Comparison of ENCODE assay signal across 16 cellular contexts in genomic region chr10:70418229-70418628, GRCh38. TPM values are rescaled to one million over a fixed set of nuclear protein-coding genes. Genes with fewer than 3 reads are reported as not detected.
DNase-seq lines count a peak whose midpoint lies in the region; TF ChIP-seq lines count a peak whose summit lies in the region.
"Had no signal": no experiment of that assay in that cellular context is flagged by ENCODE, and none has a peak within 500 bp of the region (broad histone marks: within the 10 kb centered on the region; RNA-seq: fewer than 3 reads in every experiment).

No MANE protein-coding gene starts in this region.

- DNase-seq in activated CD4-positive, alpha-beta memory T cell treated with anti-CD3 and anti-CD28 coated beads for 36 hours = peak; percentile 27
- DNase-seq in activated CD4-positive, alpha-beta memory T cell treated with anti-CD3 and anti-CD28 coated beads, Interleukin-2, amount 10 ng/mL, durations not matched to agents 7 days and 5 days = no peak
- DNase-seq in NCI-H226 = peak; percentile 13
- DNase-seq in epithelial cell of esophagus (ENCODE audit: low read depth) = peak; percentile 35
- DNase-seq in retinal pigment epithelial cell (ENCODE audit: low read depth) = peak; percentile 46
- DNase-seq in HAP-1 (ENCODE audit: low spot score in 2 of 2) = no peak
- no peak for DNase-seq in NCI-H1436 treated with DMSO at 0.1 percent for 48 hours (lab: John Stamatoyannopoulos, UW)
- no peak for DNase-seq in cortex of kidney (lab: John Stamatoyannopoulos, UW)
- DNase-seq: foreskin melanocyte; NCI-H2029 treated with DMSO at 0.1 percent for 48 hours; stimulated activated CD4-positive, alpha-beta T cell treated with anti-CD3 and anti-CD28 coated beads, Interleukin-2, amount 100 ng/mL, for 48 hours; T-helper 1 cell had no signal

- H3K27ac Mint-ChIP-seq in activated CD4-positive, alpha-beta memory T cell treated with anti-CD3 and anti-CD28 coated beads for 36 hours = peak overlapping the region; percentile 81
- no peak overlapping the region for H3K27ac Mint-ChIP-seq in activated CD4-positive, alpha-beta memory T cell treated with anti-CD3 and anti-CD28 coated beads, Interleukin-2, amount 10 ng/mL, durations not matched to agents 7 days and 5 days

- H3K4me1 Mint-ChIP-seq in activated CD4-positive, alpha-beta memory T cell treated with anti-CD3 and anti-CD28 coated beads for 36 hours (ENCODE audit: low read depth) = peaks cover 33% of the 10 kb centered on the region
- H3K4me1 Mint-ChIP-seq in activated CD4-positive, alpha-beta memory T cell treated with anti-CD3 and anti-CD28 coated beads, Interleukin-2, amount 10 ng/mL, durations not matched to agents 7 days and 5 days = peaks cover 29% of the 10 kb centered on the region

- no peaks in the 10 kb centered on the region for H3K9me3 Mint-ChIP-seq in activated CD4-positive, alpha-beta memory T cell treated with anti-CD3 and anti-CD28 coated beads for 36 hours
- no peaks in the 10 kb centered on the region for H3K9me3 Mint-ChIP-seq in activated CD4-positive, alpha-beta memory T cell treated with anti-CD3 and anti-CD28 coated beads, Interleukin-2, amount 10 ng/mL, durations not matched to agents 7 days and 5 days

- no peaks in the 10 kb centered on the region for H3K4me1 ChIP-seq in HAP-1

- H3K4me3 ChIP-seq in epithelial cell of esophagus (ENCODE audit: low read length) = no peak overlapping the region
- no peak overlapping the region for H3K4me3 ChIP-seq in retinal pigment epithelial cell (ENCODE audit: low read length)
- H3K4me3 ChIP-seq in HAP-1 = no peak overlapping the region
- H3K4me3 ChIP-seq: cardiac muscle cell had no signal

- H3K4me3 Mint-ChIP-seq in activated CD4-positive, alpha-beta memory T cell treated with anti-CD3 and anti-CD28 coated beads for 36 hours = no peak overlapping the region
- H3K4me3 Mint-ChIP-seq in activated CD4-positive, alpha-beta memory T cell treated with anti-CD3 and anti-CD28 coated beads, Interleukin-2, amount 10 ng/mL, durations not matched to agents 7 days and 5 days = no peak overlapping the region

- POLR2A ChIA-PET in activated CD4-positive, alpha-beta memory T cell treated with anti-CD3 and anti-CD28 coated beads for 36 hours (lab: Charles Lee) = interaction anchor here (0.9 to 1.8 kb wide), 2 partner anchors 14 to 272 kb away, joined by 3 to 17 read pairs; partner anchors contain the start of gene EIF4EBP2
- POLR2A ChIA-PET in activated CD4-positive, alpha-beta memory T cell treated with anti-CD3 and anti-CD28 coated beads, Interleukin-2, amount 10 ng/mL, durations not matched to agents 7 days and 5 days (lab: Charles Lee) = interaction anchor here (1.4 to 3.9 kb wide), 3 partner anchors 13 to 21 kb away, joined by 3 to 27 read pairs (median 8); partner anchors contain the start of gene EIF4EBP2

- no peaks in the 10 kb centered on the region for H3K27me3 ChIP-seq in HAP-1 (ENCODE audit: low read depth)
- H3K27me3 ChIP-seq: cardiac muscle cell had no signal

- in situ Hi-C loops in HAP-1 (cut with MboI; ENCODE audit: low sequenced_read_pairs) = no loop called here

- intact Hi-C loops in activated CD4-positive, alpha-beta memory T cell treated with anti-CD3 and anti-CD28 coated beads for 36 hours (cut with micrococcal nuclease) = no loop called here

- CTCF ChIA-PET in activated CD4-positive, alpha-beta memory T cell treated with anti-CD3 and anti-CD28 coated beads for 36 hours (lab: Charles Lee) = interaction anchor here (0.8 to 1.3 kb wide), 3 partner anchors 14 to 31 kb away, joined by 3 to 5 read pairs (median 4); partner anchors contain the start of gene EIF4EBP2
- CTCF ChIA-PET in activated CD4-positive, alpha-beta memory T cell treated with anti-CD3 and anti-CD28 coated beads, Interleukin-2, amount 10 ng/mL, durations not matched to agents 7 days and 5 days (lab: Charles Lee) = interaction anchor here (1.4 kb wide), 1 partner anchor 54 kb away, joined by 3 read pairs; no protein-coding TSS in a partner anchor

- H3K36me3 ChIP-seq in HAP-1 (replicated peaks) = peaks cover 30% of the 10 kb centered on the region

- TF ChIP-seq CTCF in epithelial cell of esophagus (IDR thresholded peaks at IDR 0.05; ENCODE audit: insufficient read depth, low read depth, low read length, missing control alignments) (no peak), retinal pigment epithelial cell (conservative IDR thresholded peaks at IDR 0.05; ENCODE audit: low read depth, low read length) (no peak)

- H3K27me3 Mint-ChIP-seq in activated CD4-positive, alpha-beta memory T cell treated with anti-CD3 and anti-CD28 coated beads for 36 hours = no peaks in the 10 kb centered on the region
- H3K27me3 Mint-ChIP-seq in activated CD4-positive, alpha-beta memory T cell treated with anti-CD3 and anti-CD28 coated beads, Interleukin-2, amount 10 ng/mL, durations not matched to agents 7 days and 5 days = no peaks in the 10 kb centered on the region

- H3K36me3 Mint-ChIP-seq in activated CD4-positive, alpha-beta memory T cell treated with anti-CD3 and anti-CD28 coated beads for 36 hours = peaks cover 19% of the 10 kb centered on the region
- H3K36me3 Mint-ChIP-seq in activated CD4-positive, alpha-beta memory T cell treated with anti-CD3 and anti-CD28 coated beads, Interleukin-2, amount 10 ng/mL, durations not matched to agents 7 days and 5 days (ENCODE audit: low read depth) = peaks cover 45% of the 10 kb centered on the region

- no peaks in the 10 kb centered on the region for H3K9me3 ChIP-seq in HAP-1

RNA-seq across cellular contexts. Expression of gene EIF4EBP2, which starts 14.3 kb away (rescaled TPM):
- total RNA-seq in activated CD4-positive, alpha-beta memory T cell treated with anti-CD3 and anti-CD28 coated beads for 36 hours = 10 to 100 TPM; 27.1 to 27.5 TPM
- 10 to 100 TPM; 52.6 to 53.8 TPM for total RNA-seq in activated CD4-positive, alpha-beta memory T cell treated with anti-CD3 and anti-CD28 coated beads, Interleukin-2, amount 10 ng/mL, durations not matched to agents 7 days and 5 days

RNA-seq across cellular contexts. Expression of gene NODAL, which starts 23.3 kb away (rescaled TPM):
- total RNA-seq in activated CD4-positive, alpha-beta memory T cell treated with anti-CD3 and anti-CD28 coated beads for 36 hours = not detected
- total RNA-seq in activated CD4-positive, alpha-beta memory T cell treated with anti-CD3 and anti-CD28 coated beads, Interleukin-2, amount 10 ng/mL, durations not matched to agents 7 days and 5 days = under 1 TPM in 1 of 2 experiments, not detected in 1; 0.25 TPM
- total RNA-seq: activated CD8-positive, alpha-beta memory T cell treated with anti-CD3 and anti-CD28 coated beads for 36 hours; liver; osteocyte had no signal

RNA-seq across cellular contexts. Expression of gene LRRC20, which starts 35.8 kb away (rescaled TPM):
- 10 to 100 TPM; 10.6 to 12.0 TPM for total RNA-seq in activated CD4-positive, alpha-beta memory T cell treated with anti-CD3 and anti-CD28 coated beads for 36 hours
- 10 to 100 TPM in 1 of 2 experiments, 1 to 10 TPM in 1; 9.8 to 10.3 TPM for total RNA-seq in activated CD4-positive, alpha-beta memory T cell treated with anti-CD3 and anti-CD28 coated beads, Interleukin-2, amount 10 ng/mL, durations not matched to agents 7 days and 5 days

Comparison
In these comparisons a context has a peak if more than half of its experiments do, and no peak if none do; other contexts are left out.
1. DNase-seq: peak in activated CD4-positive, alpha-beta memory T cell treated with anti-CD3 and anti-CD28 coated beads for 36 hours (single experiment), NCI-H226 (single experiment), epithelial cell of esophagus (single experiment) and retinal pigment epithelial cell (single experiment); none in activated CD4-positive, alpha-beta memory T cell treated with anti-CD3 and anti-CD28 coated beads, Interleukin-2, amount 10 ng/mL, durations not matched to agents 7 days and 5 days (single experiment), HAP-1 (0 of 2), NCI-H1436 treated with DMSO at 0.1 percent for 48 hours (single experiment) and cortex of kidney (single experiment).